In the genomic region with DNA sequence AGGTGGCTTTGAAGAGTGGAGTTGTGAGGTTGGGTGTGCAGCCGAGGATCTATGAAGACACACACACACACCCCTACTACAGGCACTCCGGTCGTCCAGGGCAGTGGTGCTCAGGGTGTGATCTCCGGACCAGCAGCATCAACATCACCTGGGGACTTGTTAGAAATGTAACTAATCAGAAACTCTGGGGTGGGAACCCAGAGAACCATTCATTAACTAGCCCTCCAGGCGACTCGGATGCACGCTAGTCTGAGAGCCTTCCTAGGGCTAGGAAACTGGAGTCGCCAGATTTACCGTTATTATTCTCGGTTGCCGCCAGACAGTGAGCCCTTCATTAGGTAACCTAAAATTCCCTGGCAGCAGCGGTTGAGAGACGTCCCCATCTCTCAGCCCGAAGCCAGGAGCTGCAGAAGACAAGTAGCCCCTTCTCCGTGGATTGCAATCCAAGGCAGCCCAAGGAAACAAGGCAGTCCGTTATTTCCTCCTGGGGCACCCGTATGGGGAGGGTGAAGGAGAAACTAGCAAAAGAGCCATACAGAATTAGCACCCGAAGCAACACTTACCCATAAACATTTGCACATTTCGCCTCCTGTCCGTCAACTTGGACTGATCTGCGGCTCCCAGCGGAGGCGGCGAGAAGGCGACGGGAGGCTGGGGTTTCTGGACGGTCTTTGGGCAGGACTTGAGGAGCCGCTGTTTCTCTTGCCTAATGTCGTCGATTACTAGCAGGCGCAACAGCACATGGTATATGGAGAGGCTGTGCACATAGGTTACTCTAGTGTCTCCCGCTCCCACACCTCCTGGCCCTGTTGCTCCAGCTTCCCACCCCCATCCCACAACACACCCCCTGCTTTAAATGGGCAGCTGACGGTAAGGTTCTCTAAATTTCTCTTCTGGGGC, we compare ENCODE assay signal across 8 cellular contexts. TPM values are rescaled to one million over a fixed set of nuclear protein-coding genes. Genes with fewer than 3 reads are reported as not detected.
DNase-seq lines count a peak whose midpoint lies in the region; ATAC-seq, FAIRE-seq and TF ChIP-seq lines count a peak whose summit lies in the region.

No MANE protein-coding gene starts in this region.

- peak; percentile 43 for DNase-seq in GM10266 (ENCODE audit: extremely low spot score)
- DNase-seq in MM.1S = no peak
- no peak for DNase-seq in bronchial epithelial cell (ENCODE audit: low read depth)
- DNase-seq in left lobe of liver (ENCODE audit: low spot score) = no peak
- DNase-seq in suprapubic skin (ENCODE audit: low spot score in 2 of 2) = peak in 1 of 2 donors; percentile 71
- DNase-seq in putamen (ENCODE audit: low spot score) = no peak
- no peak for DNase-seq in activated CD4-positive, CD25-positive, alpha-beta regulatory T cell (lab: John Stamatoyannopoulos, UW)

- no peaks in the 10 kb centered on the region for H3K9me2 ChIP-seq in MM.1S (replicated peaks; ENCODE audit: insufficient read depth, low read length)

- H3K4me1 ChIP-seq in MM.1S (ENCODE audit: low read length) (no peaks in the 10 kb centered on the region), suprapubic skin (peaks cover 45% of the 10 kb centered on the region)

- peak overlapping the region; percentile 14; the same call in 1 of the 2 replicates for H3K9ac ChIP-seq in MM.1S (ENCODE audit: low read length)

- no peak for TF ChIP-seq EP300 in suprapubic skin (IDR thresholded peaks at IDR 0.05)

- TF ChIP-seq POLR2A in suprapubic skin (IDR thresholded peaks at IDR 0.05) = no peak

- H3K27me3 ChIP-seq in MM.1S (replicated peaks; ENCODE audit: insufficient read depth, low read length) = peaks cover 33% of the 10 kb centered on the region
- no peaks in the 10 kb centered on the region for H3K27me3 ChIP-seq in bronchial epithelial cell (ENCODE audit: control insufficient read depth, insufficient read depth, low read length)
- H3K27me3 ChIP-seq in suprapubic skin = peaks cover 7% of the 10 kb centered on the region

- no peak for TF ChIP-seq CTCF in GM10266 (IDR thresholded peaks at IDR 0.05; ENCODE audit: control insufficient read depth, insufficient read depth, low read depth, missing control alignments)
- no peak for TF ChIP-seq CTCF in MM.1S (IDR thresholded peaks at IDR 0.05; ENCODE audit: low read length)
- no peak for TF ChIP-seq CTCF in bronchial epithelial cell (IDR thresholded peaks at IDR 0.05; ENCODE audit: insufficient read depth, low read length, severe bottlenecking)
- no peak for TF ChIP-seq CTCF in suprapubic skin (IDR thresholded peaks at IDR 0.05)

- peak overlapping the region; percentile 36 for H2AFZ ChIP-seq in MM.1S (ENCODE audit: low read length)

- H3K4me2 ChIP-seq in MM.1S (ENCODE audit: low read depth, low read length) = peak overlapping the region; percentile 84

- 12% methylated on average over 14 of the region's 33 CpGs for WGBS in suprapubic skin

- no peak overlapping the region for H3K27ac ChIP-seq in MM.1S (ENCODE audit: low read length)
- H3K27ac ChIP-seq in suprapubic skin = peak overlapping the region; percentile 96

- ATAC-seq in GM21717 (IDR thresholded peaks at IDR 0.05; ENCODE audit: unreplicated experiment) (peak; percentile 26), left lobe of liver (peak; percentile 3)

- no peaks in the 10 kb centered on the region; the same call in 1 of the 2 replicates for H3F3A ChIP-seq in MM.1S (ENCODE audit: insufficient read depth, low read length)

- H3K9me3 ChIP-seq in MM.1S (replicated peaks; ENCODE audit: insufficient read depth, low read length) = no peaks in the 10 kb centered on the region
- H3K9me3 ChIP-seq in suprapubic skin = no peaks in the 10 kb centered on the region

- H3K4me3 ChIP-seq in MM.1S (ENCODE audit: low read length) (peak overlapping the region; percentile 62), bronchial epithelial cell (ENCODE audit: low read depth, low read length) (peak overlapping the region; percentile 69), suprapubic skin (peak overlapping the region; percentile 72)

- FAIRE-seq in bronchial epithelial cell (lab: Jason Lieb, UNC) = no peak

- H3K79me2 ChIP-seq in MM.1S (ENCODE audit: low read length) = no peaks in the 10 kb centered on the region

- H3K36me3 ChIP-seq in MM.1S (replicated peaks; ENCODE audit: insufficient read depth, low read length) = no peaks in the 10 kb centered on the region
- peaks cover 3% of the 10 kb centered on the region for H3K36me3 ChIP-seq in bronchial epithelial cell (ENCODE audit: control insufficient read depth, insufficient read depth, low read length)
- peaks cover 7% of the 10 kb centered on the region for H3K36me3 ChIP-seq in suprapubic skin

- H4K20me1 ChIP-seq in MM.1S (ENCODE audit: insufficient read depth, low read length) = no peaks in the 10 kb centered on the region

RNA-seq across cellular contexts. Expression of a gene that starts 2.9 kb away (rescaled TPM):
- total RNA-seq in bronchial epithelial cell (5.1 and 6.1 TPM in 2 replicates), left lobe of liver (16.8 TPM), suprapubic skin (100 to 1,000 TPM in 2 of 4 donors, 10 to 100 TPM in 2; 88.0 to 236 (median 105) TPM)
